13 cellular contexts compared by ENCODE assay signal in the genomic region with DNA sequence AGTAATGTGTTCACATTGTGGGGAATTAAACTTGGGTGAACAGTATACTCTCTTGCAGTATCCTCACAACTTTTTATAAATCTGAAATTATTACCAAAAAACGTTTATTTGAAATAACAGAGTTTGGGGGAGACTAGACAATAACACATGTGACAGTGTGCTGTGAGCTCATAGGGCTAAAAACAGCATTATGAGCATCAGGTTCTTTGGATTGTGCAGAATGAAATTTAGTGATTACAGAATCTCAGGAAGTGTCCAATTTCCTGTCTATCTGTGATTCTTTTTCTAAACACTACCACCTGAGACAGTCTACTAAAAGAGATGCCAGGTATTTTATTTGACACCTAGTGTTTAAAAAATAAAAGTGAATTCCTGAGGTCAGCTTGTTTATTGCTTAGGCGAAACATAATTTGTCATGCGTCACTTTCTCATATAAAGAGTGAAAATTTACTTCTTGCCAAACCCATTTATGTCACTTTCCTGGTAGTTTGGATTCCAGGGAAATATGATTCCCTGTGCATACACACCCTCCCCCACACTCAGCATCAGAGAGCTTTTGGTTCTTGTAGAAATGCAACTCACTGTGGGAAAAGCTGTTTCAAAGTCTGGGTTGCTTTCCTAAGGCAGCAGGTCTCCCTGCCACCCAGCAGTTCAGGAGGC.
DNase-seq lines count a peak whose midpoint lies in the region; ATAC-seq, FAIRE-seq and TF ChIP-seq lines count a peak whose summit lies in the region.
"Had no signal": no experiment of that assay in that cellular context is flagged by ENCODE, and none has a peak within 500 bp of the region (broad histone marks: within the 10 kb centered on the region; RNA-seq: fewer than 3 reads in every experiment).

No MANE protein-coding gene starts in this region.

- no peaks in the 10 kb centered on the region for H3K27me3 ChIP-seq in astrocyte (ENCODE audit: insufficient read depth, low read length)
- H3K27me3 ChIP-seq in iPS-15b (ENCODE audit: control insufficient read depth, insufficient read depth, low read length), result no peaks in the 10 kb centered on the region
- no peaks in the 10 kb centered on the region for H3K27me3 ChIP-seq in adrenal gland
- H3K27me3 ChIP-seq: ovary had no signal

- TF ChIP-seq CTCF in astrocyte (IDR thresholded peaks at IDR 0.05; ENCODE audit: insufficient read depth, low read depth, low read length) (no peak), adrenal gland (IDR thresholded peaks at IDR 0.05) (no peak)

- no peak overlapping the region for H3K4me3 ChIP-seq in astrocyte (ENCODE audit: insufficient read depth, low read depth, low read length)
- H3K4me3 ChIP-seq in iPS-15b (ENCODE audit: low read depth, low read length), result no peak overlapping the region
- no peak overlapping the region for H3K4me3 ChIP-seq in adrenal gland
- H3K4me3 ChIP-seq: ovary had no signal

- no peaks in the 10 kb centered on the region for H3K27me3 Mint-ChIP-seq in astrocyte (ENCODE audit: low read depth, unreplicated experiment)

- peak overlapping the region; percentile 37 for H3K4me2 ChIP-seq in astrocyte (ENCODE audit: low read length)

- H3K27ac ChIP-seq in astrocyte (ENCODE audit: low read depth, low read length), result no peak overlapping the region
- no peak overlapping the region for H3K27ac ChIP-seq in adrenal gland
- H3K27ac ChIP-seq: epithelial cell of prostate, ovary had no signal

- no peaks in the 10 kb centered on the region for H3K9me3 Mint-ChIP-seq in astrocyte (ENCODE audit: unreplicated experiment)

- no peaks in the 10 kb centered on the region for H3K9me3 ChIP-seq in astrocyte (ENCODE audit: insufficient read depth, low read depth, low read length)
- no peaks in the 10 kb centered on the region for H3K9me3 ChIP-seq in iPS-15b (ENCODE audit: control insufficient read depth, insufficient read depth, low read length)
- no peaks in the 10 kb centered on the region for H3K9me3 ChIP-seq in adrenal gland (replicated peaks in 1 of 3)
- H3K9me3 ChIP-seq: ovary had no signal

- H3K4me3 Mint-ChIP-seq in astrocyte (ENCODE audit: unreplicated experiment), result no peak overlapping the region
- H3K4me3 Mint-ChIP-seq: activated CD8-positive, alpha-beta T cell treated with anti-CD3 and anti-CD28 coated beads, Interleukin-2, amount 10 ng/mL, durations not matched to agents 7 days and 5 days had no signal

- H3K27ac Mint-ChIP-seq in astrocyte (ENCODE audit: unreplicated experiment), result peak overlapping the region; percentile 41
- H3K27ac Mint-ChIP-seq: activated CD8-positive, alpha-beta T cell treated with anti-CD3 and anti-CD28 coated beads, Interleukin-2, amount 10 ng/mL, durations not matched to agents 7 days and 5 days had no signal

- ATAC-seq in HG03139 (IDR thresholded peaks at IDR 0.05; ENCODE audit: unreplicated experiment) (no peak), left lobe of liver (no peak)
- ATAC-seq: activated CD8-positive, alpha-beta T cell treated with anti-CD3 and anti-CD28 coated beads, Interleukin-2, amount 10 ng/mL, durations not matched to agents 7 days and 5 days had no signal

- peaks cover 13% of the 10 kb centered on the region for H3K4me1 ChIP-seq in astrocyte (ENCODE audit: insufficient read depth, low read length)
- peaks cover 28% of the 10 kb centered on the region for H3K4me1 ChIP-seq in iPS-15b (ENCODE audit: control insufficient read depth, insufficient read depth, low read length)
- no peaks in the 10 kb centered on the region for H3K4me1 ChIP-seq in adrenal gland (replicated peaks in 1 of 2)

- FAIRE-seq in astrocyte (lab: Jason Lieb, UNC), result no peak

- H3K9ac ChIP-seq in astrocyte (ENCODE audit: low read length) (no peak overlapping the region), iPS-15b (ENCODE audit: low read depth, low read length) (peak overlapping the region; percentile 42)

- H3K36me3 Mint-ChIP-seq in astrocyte (ENCODE audit: low read depth, unreplicated experiment), result no peaks in the 10 kb centered on the region

- 61 to 66% (median 65%) methylated on average over 3 of the region's 3 CpGs for WGBS in adrenal gland, 4 donors

- DNase-seq in NCI-H748 (lab: John Stamatoyannopoulos, UW; ENCODE audit: unreplicated experiment) (peak; percentile 13), NCI-H748 treated with DMSO at 0.1 percent for 48 hours (lab: John Stamatoyannopoulos, UW) (no peak), astrocyte (ENCODE audit: low read depth) (peak; percentile 78), stromal cell of bone marrow (ENCODE audit: low read depth) (peak; percentile 61), adrenal gland (no peak), left lobe of liver (ENCODE audit: low spot score) (no peak)
- DNase-seq: activated CD8-positive, alpha-beta T cell treated with anti-CD3 and anti-CD28 coated beads, Interleukin-2, amount 10 ng/mL, durations not matched to agents 7 days and 5 days; NCI-H1048; ovary; stimulated activated CD4-positive, alpha-beta T cell treated with anti-CD3 and anti-CD28 coated beads, Interleukin-4, amount 100 ng/mL, for 1 hour had no signal

- peaks cover 25% of the 10 kb centered on the region for H3K4me1 Mint-ChIP-seq in astrocyte (ENCODE audit: low read depth, unreplicated experiment)

- H4K20me1 ChIP-seq in astrocyte (ENCODE audit: insufficient read depth, low read length), result no peaks in the 10 kb centered on the region

- no peaks in the 10 kb centered on the region for H3K36me3 ChIP-seq in astrocyte (ENCODE audit: insufficient read depth, low read length)
- H3K36me3 ChIP-seq in iPS-15b (ENCODE audit: control insufficient read depth, insufficient read depth, low read length), result no peaks in the 10 kb centered on the region
- no peaks in the 10 kb centered on the region for H3K36me3 ChIP-seq in adrenal gland (replicated peaks in 1 of 2)
- H3K36me3 ChIP-seq: ovary had no signal

- no peak for TF ChIP-seq POLR2A in adrenal gland (IDR thresholded peaks at IDR 0.05)

- H3K79me2 ChIP-seq in astrocyte (ENCODE audit: insufficient read depth, low read length), result no peaks in the 10 kb centered on the region

- intact Hi-C loops in adrenal gland (cut with DNase I), result no loop called here

- H2AFZ ChIP-seq in astrocyte (ENCODE audit: low read depth, low read length), result no peak overlapping the region

Comparison
In these comparisons a context has a peak if more than half of its experiments do, and no peak if none do; other contexts are left out.
1. DNase-seq: peak in NCI-H748 (single experiment), astrocyte (single experiment) and stromal cell of bone marrow (single experiment); none in NCI-H748 treated with DMSO at 0.1 percent for 48 hours (single experiment), adrenal gland (0 of 7) and left lobe of liver (single experiment).